In the genomic region with DNA sequence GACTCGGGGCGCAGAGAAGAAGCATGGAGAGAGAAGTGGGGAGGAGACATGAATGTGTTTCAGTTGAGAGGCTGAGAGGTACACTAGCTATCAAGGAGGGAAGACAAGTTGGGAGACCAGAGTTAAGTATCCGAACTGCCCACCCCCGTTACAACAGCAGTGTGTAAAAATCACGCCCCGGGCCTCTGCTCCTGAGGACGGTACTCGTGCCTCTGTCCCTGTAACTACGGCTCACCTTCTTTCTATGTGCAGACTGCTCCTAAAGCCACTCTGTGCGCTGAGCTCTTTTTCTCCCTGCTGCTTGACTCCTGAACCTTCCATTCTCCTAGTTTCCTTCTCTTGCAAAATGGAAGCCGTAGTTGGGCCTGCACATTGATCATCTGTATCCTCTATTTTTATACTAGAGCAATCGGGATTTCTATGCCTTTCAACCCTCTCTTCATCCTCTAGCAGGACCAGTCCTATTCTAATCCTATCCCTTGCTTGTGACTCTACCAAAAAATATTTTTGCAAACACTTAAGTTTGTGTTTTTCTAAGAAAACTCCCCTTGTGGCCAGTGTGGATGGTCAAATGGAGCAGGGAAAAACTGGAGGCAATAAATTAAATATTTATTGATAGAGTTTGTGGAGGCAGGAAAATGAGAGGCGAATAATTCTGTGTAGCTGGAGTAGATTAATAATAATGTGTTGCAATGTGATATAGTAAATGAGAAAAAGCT, we compare ENCODE assay signal across 8 cellular contexts. TPM values are rescaled to one million over a fixed set of nuclear protein-coding genes. Genes with fewer than 3 reads are reported as not detected.
DNase-seq lines count a peak whose midpoint lies in the region; ATAC-seq and TF ChIP-seq lines count a peak whose summit lies in the region.

No MANE protein-coding gene starts in this region.

- intact Hi-C loops in Calu3 (cut with micrococcal nuclease; ENCODE audit: unreplicated experiment) (no loop called here), right cardiac atrium (cut with DNase I) (no loop called here)
- intact Hi-C loops in activated CD4-positive, alpha-beta memory T cell treated with anti-CD3 and anti-CD28 coated beads for 36 hours (cut with micrococcal nuclease): loop anchor here (1.0 to 10.0 kb wide), 4 partner anchors 9 to 1367 kb away; partner anchors contain the start of genes CDK8 and POMP

- CTCF ChIA-PET in Calu3 (lab: Charles Lee): interaction anchor here (0.7 kb wide), 1 partner anchor 1292 kb away, joined by 3 read pairs; no protein-coding TSS in a partner anchor
- CTCF ChIA-PET in activated CD4-positive, alpha-beta memory T cell treated with anti-CD3 and anti-CD28 coated beads for 36 hours (lab: Charles Lee): interaction anchor here (0.6 to 1.6 kb wide), 7 partner anchors 13 to 260 kb away, joined by 3 to 4 read pairs (median 3); no protein-coding TSS in a partner anchor

- peak overlapping the region; percentile 87 for H3K4me3 Mint-ChIP-seq in Calu3 (ENCODE audit: low read depth, unreplicated experiment)
- peak overlapping the region; percentile 82 for H3K4me3 Mint-ChIP-seq in activated CD4-positive, alpha-beta memory T cell treated with anti-CD3 and anti-CD28 coated beads for 36 hours

- ATAC-seq in HG02852 (IDR thresholded peaks at IDR 0.05; ENCODE audit: unreplicated experiment) (peak; percentile 0), right cardiac atrium (no peak), HG03378 (IDR thresholded peaks at IDR 0.05; ENCODE audit: unreplicated experiment) (no peak)

- H3K9me3 Mint-ChIP-seq in Calu3 (ENCODE audit: low read depth, unreplicated experiment): no peaks in the 10 kb centered on the region
- H3K9me3 Mint-ChIP-seq in activated CD4-positive, alpha-beta memory T cell treated with anti-CD3 and anti-CD28 coated beads for 36 hours: no peaks in the 10 kb centered on the region

- H3K27me3 ChIP-seq in right cardiac atrium (ENCODE audit: control insufficient read depth, insufficient read depth): no peaks in the 10 kb centered on the region
- no peaks in the 10 kb centered on the region for H3K27me3 ChIP-seq in skeletal muscle tissue (ENCODE audit: control insufficient read depth in 3 of 3, insufficient read depth in 3 of 3, low read length in 3 of 3)

- H3K4me1 ChIP-seq in right cardiac atrium (ENCODE audit: control insufficient read depth, insufficient read depth, low read length) (peaks cover 9% of the 10 kb centered on the region), skeletal muscle tissue (ENCODE audit: control insufficient read depth in 3 of 3, insufficient read depth in 3 of 3, low read length in 3 of 3) (peaks cover 18 to 40% (median 24%) of the 10 kb centered on the region in 3 donors)

- POLR2A ChIA-PET in activated CD4-positive, alpha-beta memory T cell treated with anti-CD3 and anti-CD28 coated beads for 36 hours (lab: Charles Lee): no interaction called here

- DNase-seq in Calu3 (no peak), right cardiac atrium (no peak), cerebellar nuclear complex (lab: John Stamatoyannopoulos, UW) (no peak), NCI-H1436 (lab: John Stamatoyannopoulos, UW) (no peak)
- DNase-seq in activated CD4-positive, alpha-beta memory T cell treated with anti-CD3 and anti-CD28 coated beads for 36 hours: no peak

- H3K4me1 Mint-ChIP-seq in Calu3 (ENCODE audit: low read depth, unreplicated experiment): peaks cover 48% of the 10 kb centered on the region
- H3K4me1 Mint-ChIP-seq in activated CD4-positive, alpha-beta memory T cell treated with anti-CD3 and anti-CD28 coated beads for 36 hours (ENCODE audit: low read depth): peaks cover 66% of the 10 kb centered on the region

- H3K27me3 Mint-ChIP-seq in Calu3 (ENCODE audit: unreplicated experiment): no peaks in the 10 kb centered on the region
- H3K27me3 Mint-ChIP-seq in activated CD4-positive, alpha-beta memory T cell treated with anti-CD3 and anti-CD28 coated beads for 36 hours: no peaks in the 10 kb centered on the region

- TF ChIP-seq CTCF in Calu3 (IDR thresholded peaks at IDR 0.05; ENCODE audit: unreplicated experiment): no peak

- H3K9ac ChIP-seq in skeletal muscle tissue (ENCODE audit: low read depth in 1 of 3, low read length in 3 of 3): peak overlapping the region; percentile 82 to 96 (median 93)

- H3K36me3 ChIP-seq in skeletal muscle tissue (ENCODE audit: control insufficient read depth in 3 of 3, insufficient read depth in 3 of 3, low read length in 3 of 3): peaks cover 0 to 6% (median 0%) of the 10 kb centered on the region in 3 donors

- no TSS peak for BruUV-seq in Calu3 (replicated peaks; lab: Mats Ljungman, UMichigan)

- H3K27ac ChIP-seq in right cardiac atrium (ENCODE audit: low read length) (peak overlapping the region; percentile 40), skeletal muscle tissue (ENCODE audit: low read depth, low read length) (peak overlapping the region; percentile 97)

- H3K36me3 Mint-ChIP-seq in Calu3 (ENCODE audit: insufficient read depth, unreplicated experiment): peaks cover 62% of the 10 kb centered on the region
- H3K36me3 Mint-ChIP-seq in activated CD4-positive, alpha-beta memory T cell treated with anti-CD3 and anti-CD28 coated beads for 36 hours: peaks cover 28% of the 10 kb centered on the region

- WGBS in right cardiac atrium: 11% methylated on average over 13 of the region's 13 CpGs

- H3K4me3 ChIP-seq in right cardiac atrium (ENCODE audit: low read length) (peak overlapping the region; percentile 53), skeletal muscle tissue (ENCODE audit: low read length in 3 of 3) (peak overlapping the region; percentile 73 to 91 (median 87))

- H3K9me3 ChIP-seq in right cardiac atrium (ENCODE audit: control insufficient read depth, low read length) (no peaks in the 10 kb centered on the region), skeletal muscle tissue (ENCODE audit: control insufficient read depth in 3 of 3, low read length in 3 of 3) (no peaks in the 10 kb centered on the region)

- H3K27ac Mint-ChIP-seq in Calu3 (ENCODE audit: unreplicated experiment): peak overlapping the region; percentile 84
- peak overlapping the region; percentile 69 for H3K27ac Mint-ChIP-seq in activated CD4-positive, alpha-beta memory T cell treated with anti-CD3 and anti-CD28 coated beads for 36 hours

RNA-seq across cellular contexts. Expression of gene POLR1D, which starts 0.6 kb away (rescaled TPM):
- 90.3 and 97.7 TPM in 2 replicates for total RNA-seq in Calu3 (2022)
- 100 to 1,000 TPM; 114 to 118 TPM for total RNA-seq in activated CD4-positive, alpha-beta memory T cell treated with anti-CD3 and anti-CD28 coated beads for 36 hours
- total RNA-seq in right cardiac atrium: 10 to 100 TPM; 58.2 to 92.3 (median 82.5) TPM
- 72.6 TPM for polyA plus RNA-seq in right cardiac atrium
- total RNA-seq in skeletal muscle tissue: 69.9 TPM

RNA-seq across cellular contexts. Expression of gene LNX2, which starts 1.9 kb away (rescaled TPM):
- total RNA-seq in Calu3 (2022): 11.0 and 13.3 TPM in 2 replicates
- total RNA-seq in activated CD4-positive, alpha-beta memory T cell treated with anti-CD3 and anti-CD28 coated beads for 36 hours: 1 to 10 TPM; 5.0 to 5.4 TPM
- total RNA-seq in right cardiac atrium: 10 to 100 TPM in 3 of 4 donors, 1 to 10 TPM in 1; 9.1 to 15.3 (median 10.8) TPM
- polyA plus RNA-seq in right cardiac atrium: 4.5 TPM
- 4.2 TPM for total RNA-seq in skeletal muscle tissue
